Comparison of ENCODE assay signal across 7 cellular contexts in genomic region chr21:41012425-41012824, GRCh38.
"Had no signal": no experiment of that assay in that cellular context is flagged by ENCODE, and none has a peak within 500 bp of the region (broad histone marks: within the 10 kb centered on the region; RNA-seq: fewer than 3 reads in every experiment).

No MANE protein-coding gene starts in this region.

- H3K27ac ChIP-seq: HL-60, KMS-11 had no signal

- ATAC-seq: HepG2, K562 had no signal

- DNase-seq: Karpas-422, KBM-7, KG1 had no signal

- FAIRE-seq: HepG2, K562 had no signal

- H3K9ac ChIP-seq: KMS-11 had no signal

- H3K4me2 ChIP-seq: KMS-11 had no signal

- H3K4me3 ChIP-seq: K562 had no signal
